19 cellular contexts compared by ENCODE assay signal in genomic region chr6:105561501-105561900, GRCh38.
DNase-seq lines count a peak whose midpoint lies in the region; ATAC-seq, FAIRE-seq and TF ChIP-seq lines count a peak whose summit lies in the region.
"Had no signal": no experiment of that assay in that cellular context is flagged by ENCODE, and none has a peak within 500 bp of the region (broad histone marks: within the 10 kb centered on the region; RNA-seq: fewer than 3 reads in every experiment).

No MANE protein-coding gene starts in this region.

- H3K9me3 Mint-ChIP-seq in T-helper 1 cell treated with Interleukin-12 subunit alpha and Interleukin-12 subunit beta and Interleukin-4 antibody, amounts not matched to agents 30 μg/mL and 1 μg/mL, for 36 hours, result peaks cover 33% of the 10 kb centered on the region
- H3K9me3 Mint-ChIP-seq: CD4-positive, alpha-beta T cell had no signal

- peak overlapping the region; percentile 6 for H3K27ac Mint-ChIP-seq in T-helper 1 cell treated with Interleukin-12 subunit alpha and Interleukin-12 subunit beta and Interleukin-4 antibody, amounts not matched to agents 30 μg/mL and 1 μg/mL, for 36 hours
- H3K27ac Mint-ChIP-seq: CD4-positive, alpha-beta T cell had no signal

- ATAC-seq in GM21515 (IDR thresholded peaks at IDR 0.05; ENCODE audit: unreplicated experiment), result no peak
- no peak for ATAC-seq in HG03045 (IDR thresholded peaks at IDR 0.05; ENCODE audit: unreplicated experiment)
- ATAC-seq: Panc1 had no signal

- TF ChIP-seq POLR2A in GM12892 (IDR thresholded peaks at IDR 0.05; ENCODE audit: low read depth, low read length), result no peak

- DNase-seq in CD1c-positive myeloid dendritic cell (ENCODE audit: extremely low spot score) (peak; percentile 33), GM12892 (ENCODE audit: insufficient read length) (no peak), fibroblast of mammary gland (ENCODE audit: low read depth) (peak; percentile 23), activated gamma-delta T cell treated with Interleukin-2 at 50 U/mL for 16 hours (no peak)
- DNase-seq: CD4-positive, alpha-beta T cell; EL; H7; IMR-90; Karpas-422; NCI-H1436; NCI-H2029; NCI-H2171; NCI-H446 treated with DMSO at 0.1 percent for 48 hours; NCI-H774 had no signal

- H3K4me1 Mint-ChIP-seq in T-helper 1 cell treated with Interleukin-12 subunit alpha and Interleukin-12 subunit beta and Interleukin-4 antibody, amounts not matched to agents 30 μg/mL and 1 μg/mL, for 36 hours (ENCODE audit: low read depth), result peaks cover 10% of the 10 kb centered on the region

- FAIRE-seq in GM12892 (lab: Jason Lieb, UNC), result peak; percentile 24

- H3K27me3 Mint-ChIP-seq in T-helper 1 cell treated with Interleukin-12 subunit alpha and Interleukin-12 subunit beta and Interleukin-4 antibody, amounts not matched to agents 30 μg/mL and 1 μg/mL, for 36 hours (ENCODE audit: low read depth), result peaks cover 9% of the 10 kb centered on the region

- peaks cover 6% of the 10 kb centered on the region for H3K36me3 Mint-ChIP-seq in T-helper 1 cell treated with Interleukin-12 subunit alpha and Interleukin-12 subunit beta and Interleukin-4 antibody, amounts not matched to agents 30 μg/mL and 1 μg/mL, for 36 hours (ENCODE audit: low read depth)

- no peak for TF ChIP-seq CTCF in fibroblast of mammary gland (conservative IDR thresholded peaks at IDR 0.05; ENCODE audit: control insufficient read depth, insufficient read depth, low read depth, low read length)

- H3K4me3 ChIP-seq in fibroblast of mammary gland (ENCODE audit: control insufficient read depth, low read depth, low read length), result no peak overlapping the region
- H3K4me3 ChIP-seq: SK-N-MC had no signal

- no peak overlapping the region for H3K4me3 Mint-ChIP-seq in T-helper 1 cell treated with Interleukin-12 subunit alpha and Interleukin-12 subunit beta and Interleukin-4 antibody, amounts not matched to agents 30 μg/mL and 1 μg/mL, for 36 hours
- H3K4me3 Mint-ChIP-seq: CD4-positive, alpha-beta T cell had no signal

Comparison
In these comparisons a context has a peak if more than half of its experiments do, and no peak if none do; other contexts are left out.
1. DNase-seq: peak in CD1c-positive myeloid dendritic cell (single experiment) and fibroblast of mammary gland (single experiment); none in GM12892 (single experiment) and activated gamma-delta T cell treated with Interleukin-2 at 50 U/mL for 16 hours (single experiment).